In genomic region chr12:50925342-50925651, GRCh38 we compare ENCODE assay signal across 8 cellular contexts.
A peak's percentile ranks its signal among the peaks of the same experiment; 100 is the strongest.
DNase-seq lines count a peak whose midpoint lies in the region; ATAC-seq and TF ChIP-seq lines count a peak whose summit lies in the region.

No MANE protein-coding gene starts in this region.

- H2AFZ ChIP-seq in OCI-LY1 (ENCODE audit: low read length) = no peak overlapping the region

- peak overlapping the region; percentile 99 for H3K27ac ChIP-seq in OCI-LY1 (ENCODE audit: low read depth, low read length, poor library complexity, severe bottlenecking)

- peaks cover 61% of the 10 kb centered on the region for H3K4me1 ChIP-seq in OCI-LY1 (ENCODE audit: insufficient read depth, low read length, severe bottlenecking)

- H3K9me3 Mint-ChIP-seq in nephron = no peaks in the 10 kb centered on the region

- no peaks in the 10 kb centered on the region for H4K20me1 ChIP-seq in OCI-LY1 (ENCODE audit: insufficient read depth, low read length)

- TF ChIP-seq POLR2A in erythroblast (IDR thresholded peaks at IDR 0.05; ENCODE audit: low read length) = no peak

- DNase-seq in erythroblast (lab: John Stamatoyannopoulos, UW) (peak; percentile 63 to 70), SW 1271 (lab: John Stamatoyannopoulos, UW) (no peak), SKM-1 treated with dmso at 0.1 percent for 144 hours (lab: John Stamatoyannopoulos, UW; ENCODE audit: unreplicated experiment) (no peak)

- peaks cover 50% of the 10 kb centered on the region for H3K79me2 ChIP-seq in OCI-LY1 (ENCODE audit: insufficient read depth, low read length)

- H3K27me3 ChIP-seq in OCI-LY1 (ENCODE audit: insufficient read depth, low read length) = no peaks in the 10 kb centered on the region

- H3K4me2 ChIP-seq in OCI-LY1 (ENCODE audit: low read length) = peak overlapping the region; percentile 99

- 0 out of 2 replicates have a peak, but pooled peaks cover 9% of the 10 kb centered on the region for H3F3A ChIP-seq in OCI-LY1 (ENCODE audit: insufficient read depth, low read length)

- peaks cover 60% of the 10 kb centered on the region for H3K4me1 Mint-ChIP-seq in nephron

- H3K36me3 ChIP-seq in OCI-LY1 (ENCODE audit: insufficient read depth, low read length) = peaks cover 39% of the 10 kb centered on the region

- H3K9me3 ChIP-seq in OCI-LY1 (ENCODE audit: low read length) = no peaks in the 10 kb centered on the region

- peak overlapping the region; percentile 78 to 95 (median 89) for H3K4me3 Mint-ChIP-seq in nephron

- peak overlapping the region; percentile 87 for H3K4me3 ChIP-seq in OCI-LY1 (ENCODE audit: low read depth, low read length, poor library complexity, severe bottlenecking)

- peak overlapping the region; percentile 89 for H3K9ac ChIP-seq in OCI-LY1 (ENCODE audit: low read length)

- peaks cover 8% of the 10 kb centered on the region for H3K36me3 Mint-ChIP-seq in nephron (ENCODE audit: low read depth)

- peak overlapping the region; percentile 92 to 98 (median 92) for H3K27ac Mint-ChIP-seq in nephron

- H3K9me2 ChIP-seq in OCI-LY1 (ENCODE audit: low read depth, low read length) = no peaks in the 10 kb centered on the region

- ATAC-seq in GM19328 (IDR thresholded peaks at IDR 0.05; ENCODE audit: unreplicated experiment) (peak; percentile 17), HG03025 (IDR thresholded peaks at IDR 0.05; ENCODE audit: low FRiP score, unreplicated experiment) (no peak), GM21717 (IDR thresholded peaks at IDR 0.05; ENCODE audit: unreplicated experiment) (no peak)

- TF ChIP-seq CTCF in OCI-LY1 (IDR thresholded peaks at IDR 0.05; ENCODE audit: low read length) = no peak; the same call in 1 of the 2 replicates
- TF ChIP-seq CTCF in nephron (IDR thresholded peaks at IDR 0.05; ENCODE audit: unreplicated experiment in 3 of 3) = no peak

- H3K27me3 Mint-ChIP-seq in nephron (ENCODE audit: low read depth) = no peaks in the 10 kb centered on the region

Comparison
In these comparisons a context has a peak if more than half of its experiments do, and no peak if none do; other contexts are left out.
1. DNase-seq: peak in erythroblast (2 of 2); none in SW 1271 (0 of 2) and SKM-1 treated with dmso at 0.1 percent for 144 hours (single experiment).